17 cellular contexts compared by ENCODE assay signal in genomic region chr17:2462481-2462880, GRCh38. TPM values are rescaled to one million over a fixed set of nuclear protein-coding genes. Genes with fewer than 3 reads are reported as not detected.
DNase-seq lines count a peak whose midpoint lies in the region; ATAC-seq and TF ChIP-seq lines count a peak whose summit lies in the region.
"Had no signal": no experiment of that assay in that cellular context is flagged by ENCODE, and none has a peak within 500 bp of the region (broad histone marks: within the 10 kb centered on the region; RNA-seq: fewer than 3 reads in every experiment).

No MANE protein-coding gene starts in this region.

- no peak overlapping the region for H3K4me3 Mint-ChIP-seq in activated naive CD8-positive, alpha-beta T cell
- H3K4me3 Mint-ChIP-seq in activated naive CD8-positive, alpha-beta T cell treated with anti-CD3 and anti-CD28 coated beads, Interleukin-2, amount 50 U/mL, for 24 hours: no peak overlapping the region
- H3K4me3 Mint-ChIP-seq in brain: no peak overlapping the region
- no peak overlapping the region for H3K4me3 Mint-ChIP-seq in stimulated activated effector memory CD8-positive, alpha-beta T cell treated with anti-CD3 and anti-CD28 coated beads, Interleukin-12 subunit alpha, Interleukin-12 subunit beta, amount 100 ng/mL, for 72 hours

- no peaks in the 10 kb centered on the region for H3K9me3 Mint-ChIP-seq in activated naive CD8-positive, alpha-beta T cell (ENCODE audit: low read depth)
- no peaks in the 10 kb centered on the region for H3K9me3 Mint-ChIP-seq in activated naive CD8-positive, alpha-beta T cell treated with anti-CD3 and anti-CD28 coated beads, Interleukin-2, amount 50 U/mL, for 24 hours
- no peaks in the 10 kb centered on the region for H3K9me3 Mint-ChIP-seq in brain
- no peaks in the 10 kb centered on the region for H3K9me3 Mint-ChIP-seq in stimulated activated effector memory CD8-positive, alpha-beta T cell treated with anti-CD3 and anti-CD28 coated beads, Interleukin-12 subunit alpha, Interleukin-12 subunit beta, amount 100 ng/mL, for 72 hours

- peaks cover 6% of the 10 kb centered on the region for H3K36me3 Mint-ChIP-seq in activated naive CD8-positive, alpha-beta T cell
- H3K36me3 Mint-ChIP-seq in activated naive CD8-positive, alpha-beta T cell treated with anti-CD3 and anti-CD28 coated beads, Interleukin-2, amount 50 U/mL, for 24 hours (ENCODE audit: low read depth): peaks cover 42% of the 10 kb centered on the region
- peaks cover 75% of the 10 kb centered on the region for H3K36me3 Mint-ChIP-seq in brain
- H3K36me3 Mint-ChIP-seq in stimulated activated effector memory CD8-positive, alpha-beta T cell treated with anti-CD3 and anti-CD28 coated beads, Interleukin-12 subunit alpha, Interleukin-12 subunit beta, amount 100 ng/mL, for 72 hours: peaks cover 98% of the 10 kb centered on the region

- intact Hi-C loops in posterior vena cava (cut with DNase I): no loop called here

- DNase-seq in NCI-H1417 (lab: John Stamatoyannopoulos, UW) (peak in 2 of 3 experiments; percentile 32 to 59), NCI-H1417 treated with DMSO at 0.1 percent for 48 hours (lab: John Stamatoyannopoulos, UW) (no peak), posterior vena cava (ENCODE audit: low spot score) (no peak)
- no peak for DNase-seq in activated naive CD8-positive, alpha-beta T cell treated with anti-CD3 and anti-CD28 coated beads, Interleukin-2, amount 50 U/mL, for 24 hours
- DNase-seq in stimulated activated effector memory CD8-positive, alpha-beta T cell treated with anti-CD3 and anti-CD28 coated beads, Interleukin-12 subunit alpha, Interleukin-12 subunit beta, amount 100 ng/mL, for 72 hours (ENCODE audit: low spot score in 2 of 2): no peak
- DNase-seq in NK-92 treated with Interleukin-12 subunit alpha and Interleukin-12 subunit beta, amount 100 ng/mL, for 24 hours (lab: John Stamatoyannopoulos, UW): no peak
- DNase-seq: 8988T, Calu3, NCI-H1048, NCI-H1436 treated with DMSO at 0.1 percent for 48 hours, NCI-H345, NCI-H510A treated with DMSO at 0.1 percent for 48 hours, NCI-H748 treated with DMSO at 0.1 percent for 48 hours, Right ventricle myocardium superior, RPMI8226 had no signal

- no peak for ATAC-seq in activated naive CD8-positive, alpha-beta T cell treated with anti-CD3 and anti-CD28 coated beads, Interleukin-2, amount 50 U/mL, for 24 hours
- ATAC-seq in stimulated activated effector memory CD8-positive, alpha-beta T cell treated with anti-CD3 and anti-CD28 coated beads, Interleukin-12 subunit alpha, Interleukin-12 subunit beta, amount 100 ng/mL, for 72 hours: no peak

- peak overlapping the region; percentile 77 for H3K27ac Mint-ChIP-seq in activated naive CD8-positive, alpha-beta T cell
- no peak overlapping the region for H3K27ac Mint-ChIP-seq in activated naive CD8-positive, alpha-beta T cell treated with anti-CD3 and anti-CD28 coated beads, Interleukin-2, amount 50 U/mL, for 24 hours
- H3K27ac Mint-ChIP-seq in brain: peak overlapping the region in 3 of 5 experiments; percentile 49 to 63 (median 57)
- peak overlapping the region; percentile 1 for H3K27ac Mint-ChIP-seq in stimulated activated effector memory CD8-positive, alpha-beta T cell treated with anti-CD3 and anti-CD28 coated beads, Interleukin-12 subunit alpha, Interleukin-12 subunit beta, amount 100 ng/mL, for 72 hours

- no peaks in the 10 kb centered on the region for H3K27me3 Mint-ChIP-seq in activated naive CD8-positive, alpha-beta T cell
- H3K27me3 Mint-ChIP-seq in activated naive CD8-positive, alpha-beta T cell treated with anti-CD3 and anti-CD28 coated beads, Interleukin-2, amount 50 U/mL, for 24 hours: no peaks in the 10 kb centered on the region
- H3K27me3 Mint-ChIP-seq in brain: no peaks in the 10 kb centered on the region

- no peaks in the 10 kb centered on the region for H3K4me1 Mint-ChIP-seq in activated naive CD8-positive, alpha-beta T cell (ENCODE audit: low read depth)
- H3K4me1 Mint-ChIP-seq in activated naive CD8-positive, alpha-beta T cell treated with anti-CD3 and anti-CD28 coated beads, Interleukin-2, amount 50 U/mL, for 24 hours: peaks cover 3% of the 10 kb centered on the region
- no peaks in the 10 kb centered on the region for H3K4me1 Mint-ChIP-seq in brain
- peaks cover 17% of the 10 kb centered on the region for H3K4me1 Mint-ChIP-seq in stimulated activated effector memory CD8-positive, alpha-beta T cell treated with anti-CD3 and anti-CD28 coated beads, Interleukin-12 subunit alpha, Interleukin-12 subunit beta, amount 100 ng/mL, for 72 hours

- TF ChIP-seq CTCF in brain (conservative IDR thresholded peaks at IDR 0.05): no peak

RNA-seq across cellular contexts. Expression of gene METTL16, which starts 49.2 kb away (rescaled TPM):
- polyA plus RNA-seq in brain (ENCODE audit: insufficient read depth, low read depth, low replicate concordance): 30.4 TPM
- 10 to 100 TPM; 27.6 to 29.4 TPM for total RNA-seq in posterior vena cava

Comparison
In these comparisons a context has a peak if more than half of its experiments do, and no peak if none do; other contexts are left out.
1. DNase-seq: peak in NCI-H1417 (2 of 3); none in NCI-H1417 treated with DMSO at 0.1 percent for 48 hours (single experiment), activated naive CD8-positive, alpha-beta T cell treated with anti-CD3 and anti-CD28 coated beads, Interleukin-2, amount 50 U/mL, for 24 hours (single experiment), stimulated activated effector memory CD8-positive, alpha-beta T cell treated with anti-CD3 and anti-CD28 coated beads, Interleukin-12 subunit alpha, Interleukin-12 subunit beta, amount 100 ng/mL, for 72 hours (0 of 2), posterior vena cava (single experiment) and NK-92 treated with Interleukin-12 subunit alpha and Interleukin-12 subunit beta, amount 100 ng/mL, for 24 hours (single experiment).